Comparison of ENCODE assay signal across 25 cellular contexts in the genomic region with DNA sequence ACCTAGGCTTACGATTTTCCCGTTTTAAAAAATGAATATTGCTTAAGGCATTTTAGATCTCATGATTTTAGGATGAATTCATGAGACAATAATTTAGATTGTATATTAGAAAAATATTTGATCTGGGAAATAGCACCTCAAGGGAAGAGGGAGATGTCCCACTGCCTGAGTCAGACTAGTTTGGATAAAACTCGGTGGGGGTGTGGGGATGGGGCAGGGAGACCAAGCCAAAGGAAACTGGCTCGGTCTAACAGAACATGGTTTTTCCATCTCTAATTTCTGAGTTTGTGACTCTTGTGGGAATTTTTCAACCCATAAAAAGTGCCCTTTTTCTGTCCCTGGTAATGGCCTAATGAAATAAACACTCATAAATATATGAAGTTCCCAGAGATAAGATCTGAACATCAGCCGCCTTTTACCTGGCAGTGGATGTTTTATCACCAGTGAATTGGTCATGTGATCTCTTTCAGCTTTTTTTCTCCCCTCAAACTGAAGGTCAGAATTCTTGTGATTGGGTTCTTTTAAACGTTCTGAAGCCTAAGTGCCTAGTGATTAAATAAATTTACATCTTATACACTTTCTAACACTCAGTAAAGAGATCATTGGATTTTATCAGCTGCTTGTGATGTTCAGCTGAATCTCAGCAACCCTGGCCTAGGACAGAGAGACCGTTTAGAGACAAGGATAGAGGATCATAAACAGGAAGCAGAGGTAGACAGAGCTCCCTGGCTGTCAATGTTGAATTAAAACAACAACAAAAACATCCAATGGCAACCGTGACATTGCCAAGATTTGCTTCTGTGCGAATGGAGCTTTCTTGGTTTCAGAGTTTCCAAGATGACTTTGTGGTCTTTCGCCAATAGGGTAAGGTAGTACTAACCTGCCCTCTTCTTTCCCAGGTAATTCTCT.
"Had no signal": no experiment of that assay in that cellular context is flagged by ENCODE, and none has a peak within 500 bp of the region (broad histone marks: within the 10 kb centered on the region; RNA-seq: fewer than 3 reads in every experiment).

No MANE protein-coding gene starts in this region.

- H3K4me1 ChIP-seq: suprapubic skin had no signal

- H3K4me3 Mint-ChIP-seq: activated B cell treated with CpG ODN at 0.5 μM for 24 hours; activated CD8-positive, alpha-beta T cell treated with anti-CD3 and anti-CD28 coated beads, Interleukin-2, amount 10 ng/mL, durations not matched to agents 7 days and 5 days; activated naive CD8-positive, alpha-beta T cell; activated T-cell treated with anti-CD3 and anti-CD28 coated beads, Interleukin-2, amount 50 U/mL, for 72 hours; central memory CD8-positive, alpha-beta T cell; dendritic cell treated with granulocyte-macrophage colony-stimulating factor and Interleukin-4, amounts not matched to agents 40 ng/mL and 50 ng/mL, for 4 days; effector memory CD8-positive, alpha-beta T cell; immature natural killer cell; neural progenitor cell had no signal

- H3K27me3 ChIP-seq: brain microvascular endothelial cell, neural progenitor cell, suprapubic skin, upper lobe of right lung had no signal

- H3K4me2 ChIP-seq: neural progenitor cell had no signal

- H3K4me3 ChIP-seq: heart left ventricle, lower lobe of right lung, neural progenitor cell, suprapubic skin, upper lobe of right lung had no signal

- ATAC-seq: activated CD8-positive, alpha-beta T cell treated with anti-CD3 and anti-CD28 coated beads, Interleukin-2, amount 10 ng/mL, durations not matched to agents 7 days and 5 days; activated T-cell treated with anti-CD3 and anti-CD28 coated beads, Interleukin-2, amount 50 U/mL, for 72 hours; effector memory CD8-positive, alpha-beta T cell; heart left ventricle; left cardiac atrium; lower lobe of right lung; upper lobe of right lung had no signal

- H3K36me3 Mint-ChIP-seq: activated naive CD8-positive, alpha-beta T cell; immature natural killer cell; neural progenitor cell had no signal

- H3K9ac ChIP-seq: neural progenitor cell had no signal

- H3K27ac Mint-ChIP-seq: activated B cell treated with CpG ODN at 0.5 μM for 24 hours; activated CD8-positive, alpha-beta T cell treated with anti-CD3 and anti-CD28 coated beads, Interleukin-2, amount 10 ng/mL, durations not matched to agents 7 days and 5 days; activated naive CD8-positive, alpha-beta T cell; activated T-cell treated with anti-CD3 and anti-CD28 coated beads, Interleukin-2, amount 50 U/mL, for 72 hours; dendritic cell treated with granulocyte-macrophage colony-stimulating factor and Interleukin-4, amounts not matched to agents 40 ng/mL and 50 ng/mL, for 4 days; effector memory CD8-positive, alpha-beta T cell; immature natural killer cell; neural progenitor cell had no signal

- H3K9me3 ChIP-seq: heart left ventricle, lower lobe of right lung, suprapubic skin, upper lobe of right lung had no signal

- H3K4me1 Mint-ChIP-seq: activated B cell treated with CpG ODN at 0.5 μM for 24 hours; central memory CD8-positive, alpha-beta T cell; immature natural killer cell; neural progenitor cell had no signal

- FAIRE-seq: small intestine, TTC549 had no signal

- H3K27ac ChIP-seq: brain microvascular endothelial cell, lower lobe of right lung, neural progenitor cell, suprapubic skin, upper lobe of right lung had no signal

- DNase-seq: activated B cell treated with CpG ODN at 0.5 μM for 24 hours; activated CD4-positive, alpha-beta T cell treated with anti-CD3 and anti-CD28 coated beads for 48 hours; activated CD8-positive, alpha-beta memory T cell treated with anti-CD3 and anti-CD28 coated beads, Interleukin-2, amount 50 U/mL, for 4 hours; activated CD8-positive, alpha-beta T cell treated with anti-CD3 and anti-CD28 coated beads, Interleukin-2, amount 10 ng/mL, durations not matched to agents 7 days and 5 days; activated gamma-delta T cell; activated T-cell treated with anti-CD3 and anti-CD28 coated beads, Interleukin-2, amount 50 U/mL, for 72 hours; amygdala; brain microvascular endothelial cell; effector memory CD8-positive, alpha-beta T cell; foreskin melanocyte; heart left ventricle; immature natural killer cell; left cardiac atrium; lower lobe of right lung; midbrain; small intestine; stimulated activated CD4-positive, alpha-beta T cell treated with anti-CD3 and anti-CD28 coated beads, Interleukin-4, amount 100 ng/mL, for 24 hours; stimulated activated naive CD4-positive, alpha-beta T cell; upper lobe of right lung had no signal

- H3K27me3 Mint-ChIP-seq: activated B cell treated with CpG ODN at 0.5 μM for 24 hours; dendritic cell treated with granulocyte-macrophage colony-stimulating factor and Interleukin-4, amounts not matched to agents 40 ng/mL and 50 ng/mL, for 4 days had no signal

- H3K9me3 Mint-ChIP-seq: central memory CD8-positive, alpha-beta T cell; dendritic cell treated with granulocyte-macrophage colony-stimulating factor and Interleukin-4, amounts not matched to agents 40 ng/mL and 50 ng/mL, for 4 days had no signal

- H3K36me3 ChIP-seq: brain microvascular endothelial cell, heart left ventricle, lower lobe of right lung, neural progenitor cell, suprapubic skin, upper lobe of right lung had no signal
